In the genomic region with DNA sequence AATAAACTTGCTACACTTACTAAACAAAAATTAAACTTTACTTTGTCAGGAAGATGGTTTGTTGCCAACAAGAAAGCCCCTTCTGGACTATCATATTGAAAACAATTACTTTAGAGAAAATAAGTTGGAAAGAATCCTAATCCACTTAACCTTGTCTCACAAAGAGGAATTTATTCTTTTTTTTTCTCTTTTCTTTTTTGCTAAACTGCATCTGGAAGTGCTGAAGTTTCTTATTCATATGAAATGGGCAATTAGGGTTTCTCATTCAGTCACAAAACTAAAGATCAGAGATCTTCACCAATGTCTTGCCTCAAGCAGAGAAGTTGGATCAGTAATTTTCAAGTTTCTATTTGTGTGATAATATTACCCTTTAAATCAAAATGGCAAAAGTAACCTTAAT, we compare ENCODE assay signal across 8 cellular contexts.
"Had no signal": no experiment of that assay in that cellular context is flagged by ENCODE, and none has a peak within 500 bp of the region (broad histone marks: within the 10 kb centered on the region; RNA-seq: fewer than 3 reads in every experiment).

No MANE protein-coding gene starts in this region.

- DNase-seq: GM23248, GOT3, H7, H9, HCEC 1CT, HFFc6 had no signal

- H3K27ac Mint-ChIP-seq: HFFc6 had no signal

- H3K4me3 Mint-ChIP-seq: H9, HFFc6 had no signal

- H2AFZ ChIP-seq: GM23248 had no signal

- ATAC-seq: HCT116 had no signal

- H3K27ac ChIP-seq: GM23248 had no signal

- H3K9me3 Mint-ChIP-seq: HFFc6 had no signal

- H3K36me3 ChIP-seq: HAP-1 had no signal

- H3K4me3 ChIP-seq: GM23248, HAP-1 had no signal
